ENCODE assay signal across 14 cellular contexts in genomic region chr4:22474636-22475310, GRCh38. TPM values are rescaled to one million over a fixed set of nuclear protein-coding genes. Genes with fewer than 3 reads are reported as not detected.
DNase-seq lines count a peak whose midpoint lies in the region; ATAC-seq and TF ChIP-seq lines count a peak whose summit lies in the region.
"Had no signal": no experiment of that assay in that cellular context is flagged by ENCODE, and none has a peak within 500 bp of the region (broad histone marks: within the 10 kb centered on the region; RNA-seq: fewer than 3 reads in every experiment).

No MANE protein-coding gene starts in this region.

- H3K4me3 ChIP-seq in heart left ventricle (no peak overlapping the region), adipocyte (ENCODE audit: low read length) (no peak overlapping the region)
- H3K4me3 ChIP-seq: lower lobe of right lung, thoracic aorta had no signal

- TF ChIP-seq CTCF in heart left ventricle (IDR thresholded peaks at IDR 0.05) (no peak), type B pancreatic cell (conservative IDR thresholded peaks at IDR 0.05) (no peak)

- no peaks in the 10 kb centered on the region for H3K27me3 ChIP-seq in heart left ventricle
- H3K27me3 ChIP-seq in adipocyte (replicated peaks; ENCODE audit: control insufficient read depth, insufficient read depth, low read length): no peaks in the 10 kb centered on the region

- H3K9me3 ChIP-seq in heart left ventricle (no peaks in the 10 kb centered on the region), adipocyte (ENCODE audit: control insufficient read depth, low read length) (no peaks in the 10 kb centered on the region)
- H3K9me3 ChIP-seq: lower lobe of right lung, thoracic aorta had no signal

- H3K9me3 Mint-ChIP-seq in type B pancreatic cell: peaks cover 4% of the 10 kb centered on the region

- DNase-seq in heart left ventricle (no peak), Right ventricle myocardium superior (no peak), adipocyte (ENCODE audit: low read depth) (peak; percentile 16), glomerular visceral epithelial cell (ENCODE audit: extremely low spot score) (peak; percentile 16), NCI-H510A treated with DMSO at 0.1 percent for 48 hours (lab: John Stamatoyannopoulos, UW) (no peak), type B pancreatic cell (ENCODE audit: extremely low spot score, unreplicated experiment) (no peak), MV-4-11 (lab: John Stamatoyannopoulos, UW) (no peak)
- DNase-seq: ACHN; activated CD4-positive, alpha-beta T cell treated with anti-CD3 and anti-CD28 coated beads for 4 hours; amygdala; effector CD4-positive, alpha-beta T cell; lower lobe of right lung had no signal

- no peaks in the 10 kb centered on the region for H3K36me3 ChIP-seq in heart left ventricle
- H3K36me3 ChIP-seq in adipocyte (ENCODE audit: control insufficient read depth, insufficient read depth, low read length, severe bottlenecking): no peaks in the 10 kb centered on the region
- H3K36me3 ChIP-seq: lower lobe of right lung, thoracic aorta had no signal

- WGBS in heart left ventricle, 4 donors: 57 to 74% (median 67%) methylated on average over 5 of the region's 5 CpGs

- no peaks in the 10 kb centered on the region for H3K27me3 Mint-ChIP-seq in type B pancreatic cell

- peaks cover 28% of the 10 kb centered on the region for H3K36me3 Mint-ChIP-seq in type B pancreatic cell

- no peaks in the 10 kb centered on the region for H3K4me1 Mint-ChIP-seq in type B pancreatic cell (ENCODE audit: unreplicated experiment)

- H3K4me1 ChIP-seq in heart left ventricle: peaks cover 0 to 28% (median 13%) of the 10 kb centered on the region in 12 donors
- no peaks in the 10 kb centered on the region for H3K4me1 ChIP-seq in adipocyte (ENCODE audit: control insufficient read depth, insufficient read depth, low read length)
- H3K4me1 ChIP-seq: lower lobe of right lung had no signal

- no peak overlapping the region for H3K27ac Mint-ChIP-seq in type B pancreatic cell

- no peak overlapping the region for H3K9ac ChIP-seq in adipocyte (ENCODE audit: low read length)

- peak; percentile 19 to 48 (median 38) for ATAC-seq in heart left ventricle
- ATAC-seq in Right ventricle myocardium superior (ENCODE audit: poor library complexity): no peak
- no peak for ATAC-seq in GM21381 (IDR thresholded peaks at IDR 0.05; ENCODE audit: unreplicated experiment)
- ATAC-seq: lower lobe of right lung had no signal

- H3K27ac ChIP-seq in heart left ventricle: peak overlapping the region in 1 of 12 donors; percentile 35
- H3K27ac ChIP-seq: lower lobe of right lung, thoracic aorta had no signal

- TF ChIP-seq POLR2A in heart left ventricle (IDR thresholded peaks at IDR 0.05): no peak

- no peak overlapping the region for H3K4me3 Mint-ChIP-seq in type B pancreatic cell

- intact Hi-C loops in heart left ventricle (cut with DNase I) (no loop called here), Right ventricle myocardium superior (cut with DNase I) (no loop called here)

RNA-seq across cellular contexts. Expression of gene ADGRA3, which starts 41.1 kb away (rescaled TPM):
- 10 to 100 TPM; 18.2 to 43.9 (median 22.0) TPM for total RNA-seq in heart left ventricle
- polyA plus RNA-seq in heart left ventricle: 10 to 100 TPM in 1 of 2 donors, 1 to 10 TPM in 1; 9.6 to 11.2 TPM
- total RNA-seq in Right ventricle myocardium superior: 34.3 TPM
- 27.9 and 61.0 TPM in 2 replicates for total RNA-seq in type B pancreatic cell (ENCODE audit: low replicate concordance)

Comparison
In these comparisons a context has a peak if more than half of its experiments do, and no peak if none do; other contexts are left out.
1. ATAC-seq: peak in heart left ventricle (4 of 4); none in Right ventricle myocardium superior (single experiment) and GM21381 (single experiment).
2. DNase-seq: peak in adipocyte (single experiment) and glomerular visceral epithelial cell (single experiment); none in heart left ventricle (0 of 5), Right ventricle myocardium superior (single experiment), NCI-H510A treated with DMSO at 0.1 percent for 48 hours (single experiment), type B pancreatic cell (single experiment) and MV-4-11 (single experiment).